In the genomic region with DNA sequence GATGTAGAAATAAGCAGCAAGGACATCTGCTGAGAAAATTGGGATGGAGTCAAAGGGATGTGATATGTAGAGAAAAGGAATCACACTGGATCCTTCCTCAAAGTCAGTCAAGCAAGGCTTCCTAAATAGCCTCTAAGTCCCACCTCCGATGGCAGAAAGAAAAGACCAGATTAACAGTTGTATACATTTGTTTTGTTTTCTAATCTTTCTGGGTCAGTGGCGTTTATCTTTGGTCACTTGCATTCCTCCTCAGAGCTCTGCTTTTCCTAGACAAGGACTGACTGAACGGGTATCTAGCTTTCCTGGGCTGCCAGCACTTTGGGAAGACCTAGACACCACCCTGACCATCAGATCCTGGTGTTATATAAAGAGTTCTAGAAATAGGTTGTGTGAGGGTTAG, we compare ENCODE assay signal across 29 cellular contexts.
"Had no signal": no experiment of that assay in that cellular context is flagged by ENCODE, and none has a peak within 500 bp of the region (broad histone marks: within the 10 kb centered on the region; RNA-seq: fewer than 3 reads in every experiment).

No MANE protein-coding gene starts in this region.

- H3K4me3 ChIP-seq: stomach, suprapubic skin, testis, thoracic aorta, thyroid gland, tibial artery, tibial nerve, transverse colon, upper lobe of left lung, upper lobe of right lung, uterus, vagina had no signal

- H3K27me3 ChIP-seq: stomach, suprapubic skin, testis, thyroid gland, tibial artery, tibial nerve, transverse colon, upper lobe of left lung, upper lobe of right lung, uterus, vagina had no signal

- ATAC-seq: stimulated activated effector memory CD8-positive, alpha-beta T cell treated with anti-CD3 and anti-CD28 coated beads, Interleukin-12 subunit alpha, Interleukin-12 subunit beta, amount 100 ng/mL, for 72 hours; stimulated activated memory B cell treated with anti-CD40 and anti-IgM and Interleukin-4, amounts not matched to agents 10 μg/mL and 1 μg/mL and 100 μg/mL, for 72 hours; stimulated activated naive B cell treated with anti-CD40 and anti-IgM and Interleukin-4, amounts not matched to agents 10 μg/mL and 1 μg/mL and 100 μg/mL, for 72 hours; stimulated activated naive CD8-positive, alpha-beta T cell treated with anti-CD3 and anti-CD28 coated beads, Interleukin-15, amount 100 ng/mL, for 72 hours; stimulated activated naive CD8-positive, alpha-beta T cell treated with anti-CD3 and anti-CD28 coated beads, Interleukin-15, Interleukin-2, amounts not matched to agents 100 U/mL and 50 U/mL, for 24 hours; upper lobe of right lung had no signal

- H3K4me3 Mint-ChIP-seq: stimulated activated effector memory CD8-positive, alpha-beta T cell treated with anti-CD3 and anti-CD28 coated beads, Interleukin-12 subunit alpha, Interleukin-12 subunit beta, amount 100 ng/mL, for 72 hours; stimulated activated memory B cell treated with anti-CD40 and anti-IgM and Interleukin-4, amounts not matched to agents 10 μg/mL and 1 μg/mL and 100 μg/mL, for 72 hours; stimulated activated naive B cell treated with anti-CD40 and anti-IgM and Interleukin-4, amounts not matched to agents 10 μg/mL and 1 μg/mL and 100 μg/mL, for 72 hours; stimulated activated naive CD8-positive, alpha-beta T cell treated with anti-CD3 and anti-CD28 coated beads, Interleukin-15, amount 100 ng/mL, for 72 hours; stimulated activated naive CD8-positive, alpha-beta T cell treated with anti-CD3 and anti-CD28 coated beads, Interleukin-15, Interleukin-2, amounts not matched to agents 100 ng/mL and 50 ng/mL, for 24 hours; type B pancreatic cell had no signal

- H3K9me3 ChIP-seq: testis, thyroid gland, upper lobe of right lung had no signal

- DNase-seq: stimulated activated CD4-positive, alpha-beta T cell treated with anti-CD3 and anti-CD28 coated beads, Interleukin-2, amount 100 ng/mL, for 48 hours; stimulated activated CD4-positive, alpha-beta T cell treated with anti-CD3 and anti-CD28 coated beads, Interleukin-4, amount 100 ng/mL, for 1 hour; stimulated activated CD4-positive, alpha-beta T cell treated with anti-CD3 and anti-CD28 coated beads, Interleukin-4, amount 100 ng/mL, for 24 hours; stimulated activated CD4-positive, alpha-beta T cell treated with anti-CD3 and anti-CD28 coated beads, Interleukin-4, amount 100 ng/mL, for 4 hours; stimulated activated CD8-positive, alpha-beta memory T cell treated with anti-CD3 and anti-CD28 coated beads, Interleukin-4, amount 100 ng/mL, for 48 hours; stimulated activated naive B cell treated with anti-CD40 and anti-IgM and Interleukin-4, amounts not matched to agents 10 μg/mL and 1 μg/mL and 100 μg/mL, for 72 hours; stimulated activated naive CD4-positive, alpha-beta T cell; stimulated activated naive CD4-positive, alpha-beta T cell treated with Interleukin-2 at 50 U/mL for 16 hours; stimulated activated naive CD8-positive, alpha-beta T cell treated with anti-CD3 and anti-CD28 coated beads, Interleukin-15, amount 100 ng/mL, for 72 hours; stimulated activated naive CD8-positive, alpha-beta T cell treated with anti-CD3 and anti-CD28 coated beads, Interleukin-15, Interleukin-2, amounts not matched to agents 100 U/mL and 50 U/mL, for 24 hours; stomach; substantia nigra; testis; thyroid gland; tibial artery; transverse colon; trophoblast cell; upper lobe of left lung; upper lobe of right lung; uterus had no signal

- H3K27ac Mint-ChIP-seq: stimulated activated effector memory CD8-positive, alpha-beta T cell treated with anti-CD3 and anti-CD28 coated beads, Interleukin-12 subunit alpha, Interleukin-12 subunit beta, amount 100 ng/mL, for 72 hours; stimulated activated memory B cell treated with anti-CD40 and anti-IgM and Interleukin-4, amounts not matched to agents 10 μg/mL and 1 μg/mL and 100 μg/mL, for 72 hours; stimulated activated naive B cell treated with anti-CD40 and anti-IgM and Interleukin-4, amounts not matched to agents 10 μg/mL and 1 μg/mL and 100 μg/mL, for 72 hours; stimulated activated naive CD8-positive, alpha-beta T cell treated with anti-CD3 and anti-CD28 coated beads, Interleukin-15, amount 100 ng/mL, for 72 hours; stimulated activated naive CD8-positive, alpha-beta T cell treated with anti-CD3 and anti-CD28 coated beads, Interleukin-15, Interleukin-2, amounts not matched to agents 100 ng/mL and 50 ng/mL, for 24 hours; type B pancreatic cell had no signal

- FAIRE-seq: urothelium cell line had no signal

- H3K27ac ChIP-seq: stomach, suprapubic skin, testis, thoracic aorta, thyroid gland, tibial artery, tibial nerve, transverse colon, upper lobe of left lung, upper lobe of right lung, uterus, vagina had no signal

- H3K4me1 Mint-ChIP-seq: stimulated activated memory B cell treated with anti-CD40 and anti-IgM and Interleukin-4, amounts not matched to agents 10 μg/mL and 1 μg/mL and 100 μg/mL, for 72 hours; stimulated activated naive B cell treated with anti-CD40 and anti-IgM and Interleukin-4, amounts not matched to agents 10 μg/mL and 1 μg/mL and 100 μg/mL, for 72 hours; stimulated activated naive CD8-positive, alpha-beta T cell treated with anti-CD3 and anti-CD28 coated beads, Interleukin-15, amount 100 ng/mL, for 72 hours had no signal

- H3K4me1 ChIP-seq: stomach, suprapubic skin, testis, thyroid gland, tibial artery, tibial nerve, transverse colon, upper lobe of left lung, upper lobe of right lung, uterus, vagina had no signal

- H3K27me3 Mint-ChIP-seq: stimulated activated memory B cell treated with anti-CD40 and anti-IgM and Interleukin-4, amounts not matched to agents 10 μg/mL and 1 μg/mL and 100 μg/mL, for 72 hours; stimulated activated naive B cell treated with anti-CD40 and anti-IgM and Interleukin-4, amounts not matched to agents 10 μg/mL and 1 μg/mL and 100 μg/mL, for 72 hours; stimulated activated naive CD8-positive, alpha-beta T cell treated with anti-CD3 and anti-CD28 coated beads, Interleukin-15, amount 100 ng/mL, for 72 hours; stimulated activated naive CD8-positive, alpha-beta T cell treated with anti-CD3 and anti-CD28 coated beads, Interleukin-15, Interleukin-2, amounts not matched to agents 100 ng/mL and 50 ng/mL, for 24 hours; type B pancreatic cell had no signal
